9 cellular contexts compared by ENCODE assay signal in genomic region chr4:3387154-3387942, GRCh38. TPM values are rescaled to one million over a fixed set of nuclear protein-coding genes. Genes with fewer than 3 reads are reported as not detected.
DNase-seq lines count a peak whose midpoint lies in the region; ATAC-seq and TF ChIP-seq lines count a peak whose summit lies in the region.
"Had no signal": no experiment of that assay in that cellular context is flagged by ENCODE, and none has a peak within 500 bp of the region (broad histone marks: within the 10 kb centered on the region; RNA-seq: fewer than 3 reads in every experiment).

No MANE protein-coding gene starts in this region.

- no peak overlapping the region for H3K56ac ChIP-seq in mesendoderm (ENCODE audit: low read length)

- no peaks in the 10 kb centered on the region for H3K79me2 ChIP-seq in mesendoderm (ENCODE audit: control insufficient read depth, insufficient read depth, low read length)

- ATAC-seq in GM19455 (IDR thresholded peaks at IDR 0.05; ENCODE audit: unreplicated experiment) (peak; percentile 54), HG03520 (IDR thresholded peaks at IDR 0.05; ENCODE audit: unreplicated experiment) (peak; percentile 63)

- H2BK15ac ChIP-seq in mesendoderm (replicated peaks; ENCODE audit: low read depth): no peak overlapping the region

- TF ChIP-seq CTCF in colonic mucosa (IDR thresholded peaks at IDR 0.05): no peak

- H3K4me1 ChIP-seq in colonic mucosa: no peaks in the 10 kb centered on the region
- peaks cover 9% of the 10 kb centered on the region for H3K4me1 ChIP-seq in mesendoderm (ENCODE audit: control insufficient read depth, low read depth, low read length)

- no peaks in the 10 kb centered on the region for H3K79me1 ChIP-seq in mesendoderm (ENCODE audit: low read length)

- H3K4me2 ChIP-seq in mesendoderm (ENCODE audit: low read length): no peak overlapping the region

- H3K36me3 ChIP-seq in colonic mucosa (no peaks in the 10 kb centered on the region), mesendoderm (ENCODE audit: control insufficient read depth, insufficient read depth, low read length) (no peaks in the 10 kb centered on the region)

- intact Hi-C loops in colonic mucosa (cut with DNase I): no loop called here

- H4K5ac ChIP-seq in mesendoderm (ENCODE audit: low read length): no peak overlapping the region

- H3K27me3 ChIP-seq in colonic mucosa (no peaks in the 10 kb centered on the region), mesendoderm (ENCODE audit: insufficient read depth, low read length, poor library complexity) (no peaks in the 10 kb centered on the region)

- H4K8ac ChIP-seq in mesendoderm (ENCODE audit: low read depth, low read length): no peak overlapping the region

- no peaks in the 10 kb centered on the region for H3K9me3 ChIP-seq in colonic mucosa

- H3K9ac ChIP-seq in colonic mucosa (ENCODE audit: low read depth in 2 of 2, low read length in 2 of 2): peak overlapping the region in 1 of 2 donors; percentile 2
- no peak overlapping the region for H3K9ac ChIP-seq in mesendoderm (ENCODE audit: low read length)

- H3K27ac ChIP-seq in colonic mucosa: peak overlapping the region; percentile 40
- peak overlapping the region; percentile 17 to 98 (median 91) for H3K27ac ChIP-seq in skin epidermis
- no peak overlapping the region for H3K27ac ChIP-seq in mesendoderm (ENCODE audit: low read depth, low read length)

- no peak overlapping the region for H3K4me3 ChIP-seq in colonic mucosa
- H3K4me3 ChIP-seq in skin epidermis: peak overlapping the region; percentile 20 to 48 (median 35)
- H3K4me3 ChIP-seq in mesendoderm (ENCODE audit: low read length): no peak overlapping the region

- H2BK120ac ChIP-seq in mesendoderm (ENCODE audit: low read depth, low read length): no peak overlapping the region

- no peak overlapping the region for H2AK5ac ChIP-seq in mesendoderm (ENCODE audit: low read length)

- no peak overlapping the region for H3K4ac ChIP-seq in mesendoderm (ENCODE audit: low read depth, low read length)

- DNase-seq in colonic mucosa (no peak), DMS114 treated with DMSO at 0.1 percent for 48 hours (lab: John Stamatoyannopoulos, UW; ENCODE audit: unreplicated experiment) (no peak), mesendoderm (no peak), OCI-M2 (lab: John Stamatoyannopoulos, UW; ENCODE audit: unreplicated experiment) (no peak)
- DNase-seq in stimulated activated CD4-positive, alpha-beta T cell treated with anti-CD3 and anti-CD28 coated beads, Interleukin-1b, Interleukin-23, amount 100 ng/mL, for 48 hours: no peak

- WGBS in mesendoderm (ENCODE audit: extremely low coverage, insufficient coverage, low lambda C conversion rate): no CpG with 5 or more reads among the region's 15 CpGs

- no peak overlapping the region for H3K18ac ChIP-seq in mesendoderm (ENCODE audit: low read length)

- H3K23ac ChIP-seq in mesendoderm (ENCODE audit: low read length): no peak overlapping the region

- H2BK5ac ChIP-seq in mesendoderm (ENCODE audit: low read length): no peak overlapping the region

RNA-seq across cellular contexts. Expression of gene HGFAC, which starts 54.4 kb away (rescaled TPM):
- under 1 TPM in 1 of 2 donors, not detected in 1; 0.52 TPM for total RNA-seq in colonic mucosa
- polyA plus RNA-seq in mesendoderm (2013, experiment 1 of 2): 0.10 TPM
- 0.06 TPM for polyA plus RNA-seq in mesendoderm (2013, experiment 2 of 2)
- total RNA-seq: M059J had no signal

Comparison
In these comparisons a context has a peak if more than half of its experiments do, and no peak if none do; other contexts are left out.
1. H3K4me3 ChIP-seq: peak in skin epidermis (7 of 7); none in colonic mucosa (single experiment) and mesendoderm (single experiment).